8 cellular contexts compared by ENCODE assay signal in genomic region chr2:190069936-190070696, GRCh38. TPM values are rescaled to one million over a fixed set of nuclear protein-coding genes. Genes with fewer than 3 reads are reported as not detected.
DNase-seq lines count a peak whose midpoint lies in the region; ATAC-seq and TF ChIP-seq lines count a peak whose summit lies in the region.

No MANE protein-coding gene starts in this region.

- no peak overlapping the region for H3K4me3 ChIP-seq in Loucy (ENCODE audit: low read length, poor library complexity, severe bottlenecking)
- H3K4me3 ChIP-seq in RWPE2 (ENCODE audit: severe bottlenecking) = no peak overlapping the region

- DNase-seq in CMK (ENCODE audit: low read depth) (peak; percentile 12), RWPE2 (ENCODE audit: low spot score) (no peak), naive B cell (peak; percentile 54)
- peak; percentile 9 to 24 (median 14) for DNase-seq in effector memory CD8-positive, alpha-beta T cell
- DNase-seq in activated CD8-positive, alpha-beta memory T cell treated with anti-CD3 and anti-CD28 coated beads, Interleukin-2, amount 50 U/mL, for 48 hours = no peak

- no peak overlapping the region for H3K27ac Mint-ChIP-seq in effector memory CD8-positive, alpha-beta T cell
- H3K27ac Mint-ChIP-seq in naive B cell = peak overlapping the region in 1 of 6 donors; percentile 34

- TF ChIP-seq CTCF in Loucy (conservative IDR thresholded peaks at IDR 0.05; ENCODE audit: low read length) = peak; percentile 73
- TF ChIP-seq CTCF in RWPE2 (IDR thresholded peaks at IDR 0.05; ENCODE audit: poor library complexity, severe bottlenecking) = peak; percentile 86

- H3K27me3 ChIP-seq in Loucy (ENCODE audit: insufficient read depth, low read length, poor library complexity, severe bottlenecking) = no peaks in the 10 kb centered on the region
- H3K27me3 ChIP-seq in RWPE2 (ENCODE audit: insufficient read depth, poor library complexity, severe bottlenecking) = no peaks in the 10 kb centered on the region

- no peak overlapping the region; the same call in 1 of the 2 replicates for H2AFZ ChIP-seq in Loucy (ENCODE audit: low read length)

- no peak overlapping the region for H3K4me3 Mint-ChIP-seq in effector memory CD8-positive, alpha-beta T cell
- H3K4me3 Mint-ChIP-seq in naive B cell = no peak overlapping the region

- no peaks in the 10 kb centered on the region for H3K36me3 Mint-ChIP-seq in effector memory CD8-positive, alpha-beta T cell (ENCODE audit: insufficient read depth)
- no peaks in the 10 kb centered on the region for H3K36me3 Mint-ChIP-seq in naive B cell

- H3K9me3 Mint-ChIP-seq in effector memory CD8-positive, alpha-beta T cell = no peaks in the 10 kb centered on the region
- H3K9me3 Mint-ChIP-seq in naive B cell = no peaks in the 10 kb centered on the region

- no peaks in the 10 kb centered on the region for H3K79me2 ChIP-seq in Loucy (ENCODE audit: insufficient read depth, low read length)

- H3K27ac ChIP-seq in RWPE2 (ENCODE audit: poor library complexity, severe bottlenecking) = no peak overlapping the region

- H3K9me2 ChIP-seq in Loucy (replicated peaks; ENCODE audit: low read depth, low read length) = no peaks in the 10 kb centered on the region

- no peaks in the 10 kb centered on the region for H4K20me1 ChIP-seq in Loucy (ENCODE audit: insufficient read depth, low read length, poor library complexity, severe bottlenecking)

- no peak overlapping the region for H3K4me2 ChIP-seq in Loucy (ENCODE audit: low read depth, low read length, poor library complexity, severe bottlenecking)

- H3K9ac ChIP-seq in Loucy (ENCODE audit: low read depth, low read length, poor library complexity, severe bottlenecking) = no peak overlapping the region

- H3K9me3 ChIP-seq in Loucy (ENCODE audit: insufficient read depth, low read depth, low read length) (no peaks in the 10 kb centered on the region), RWPE2 (ENCODE audit: severe bottlenecking) (no peaks in the 10 kb centered on the region)

- no peaks in the 10 kb centered on the region for H3F3A ChIP-seq in Loucy (ENCODE audit: low read depth)

- H3K27me3 Mint-ChIP-seq in effector memory CD8-positive, alpha-beta T cell = peaks cover 0 to 5% of the 10 kb centered on the region in 2 donors
- no peaks in the 10 kb centered on the region for H3K27me3 Mint-ChIP-seq in naive B cell

- H3K36me3 ChIP-seq in Loucy (ENCODE audit: insufficient read depth, low read length) (no peaks in the 10 kb centered on the region), RWPE2 (ENCODE audit: low read depth) (no peaks in the 10 kb centered on the region)

- H3K4me1 ChIP-seq in Loucy (ENCODE audit: insufficient read depth, low read length, poor library complexity, severe bottlenecking) (no peaks in the 10 kb centered on the region), RWPE2 (ENCODE audit: insufficient read depth, poor library complexity, severe bottlenecking) (no peaks in the 10 kb centered on the region)

- ATAC-seq in GM18868 (IDR thresholded peaks at IDR 0.05; ENCODE audit: unreplicated experiment) (peak; percentile 63), RWPE2 (ENCODE audit: low read depth) (0 out of 3 replicates have a peak, but pooled peaks have one; percentile 27), naive B cell (ENCODE audit: low read depth in 2 of 2) (peak; percentile 30 to 61), GM18909 (IDR thresholded peaks at IDR 0.05; ENCODE audit: poor library complexity, unreplicated experiment) (no peak)
- ATAC-seq in effector memory CD8-positive, alpha-beta T cell (replicated peaks) = peak; percentile 27

- H3K4me1 Mint-ChIP-seq in effector memory CD8-positive, alpha-beta T cell (ENCODE audit: low read depth in 2 of 2) = no peaks in the 10 kb centered on the region
- H3K4me1 Mint-ChIP-seq in naive B cell = peaks cover 0 to 7% (median 7%) of the 10 kb centered on the region in 3 donors

RNA-seq across cellular contexts. Expression of gene MSTN, which starts 7.6 kb away (rescaled TPM):
- polyA plus RNA-seq in naive B cell (ENCODE audit: low read depth in 6 of 6) = not detected

Comparison
In these comparisons a context has a peak if more than half of its experiments do, and no peak if none do; other contexts are left out.
1. DNase-seq: peak in CMK (single experiment), effector memory CD8-positive, alpha-beta T cell (3 of 3) and naive B cell (single experiment); none in RWPE2 (single experiment) and activated CD8-positive, alpha-beta memory T cell treated with anti-CD3 and anti-CD28 coated beads, Interleukin-2, amount 50 U/mL, for 48 hours (single experiment).